ENCODE assay signal across 15 cellular contexts in the genomic region with DNA sequence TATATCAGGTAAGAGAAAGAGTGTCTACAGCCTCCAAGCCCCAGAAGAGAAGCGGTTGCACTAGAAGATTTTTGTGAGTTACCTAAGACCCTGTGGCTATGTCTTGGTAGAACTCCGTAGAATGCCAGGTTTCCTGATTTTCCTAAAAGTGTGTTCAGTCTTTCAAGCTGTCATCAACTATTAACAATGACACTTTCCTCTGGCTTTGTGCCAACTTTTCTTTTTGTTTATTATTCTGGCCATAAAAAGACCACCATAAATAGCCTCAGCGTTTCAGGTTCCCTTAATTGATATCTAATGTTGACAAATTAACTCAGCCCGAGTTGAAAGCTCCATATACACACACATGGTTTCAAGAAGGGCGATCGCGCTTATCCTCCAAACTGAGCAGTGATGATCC. TPM values are rescaled to one million over a fixed set of nuclear protein-coding genes. Genes with fewer than 3 reads are reported as not detected.
DNase-seq lines count a peak whose midpoint lies in the region; ATAC-seq and TF ChIP-seq lines count a peak whose summit lies in the region.
"Had no signal": no experiment of that assay in that cellular context is flagged by ENCODE, and none has a peak within 500 bp of the region (broad histone marks: within the 10 kb centered on the region; RNA-seq: fewer than 3 reads in every experiment).

No MANE protein-coding gene starts in this region.

- DNase-seq in GM23338 (ENCODE audit: low spot score) (no peak), NCI-H1694 (lab: John Stamatoyannopoulos, UW) (peak; percentile 30), breast epithelium (ENCODE audit: low spot score in 2 of 2) (no peak), nephron progenitor cell (no peak)
- DNase-seq in activated CD4-positive, alpha-beta T cell treated with anti-CD3 and anti-CD28 coated beads, Interleukin-2, amount 50 U/mL, for 4 hours, result no peak
- DNase-seq in activated CD8-positive, alpha-beta memory T cell treated with anti-CD3 and anti-CD28 coated beads for 24 hours, result no peak
- DNase-seq: activated CD8-positive, alpha-beta memory T cell treated with anti-CD3 and anti-CD28 coated beads, Interleukin-2, amount 10 ng/mL, durations not matched to agents 7 days and 5 days; activated naive CD4-positive, alpha-beta T cell treated with anti-CD3 and anti-CD28 coated beads, Interleukin-2, amount 50 U/mL, for 16 hours; KG1; WERI-Rb-1 had no signal

- H3K4me3 ChIP-seq in GM23338 (peak overlapping the region; percentile 80), breast epithelium (peak overlapping the region in 2 of 3 donors; percentile 54 to 65)

- no peaks in the 10 kb centered on the region for H3K9me2 ChIP-seq in GM23338 (ENCODE audit: insufficient read depth)

- H3K4me2 ChIP-seq in GM23338, result peak overlapping the region; percentile 96

- no peak for TF ChIP-seq POLR2A in breast epithelium (IDR thresholded peaks at IDR 0.05)

- H3K4me1 ChIP-seq in GM23338 (ENCODE audit: insufficient read depth) (peaks cover 13% of the 10 kb centered on the region; the same call in 1 of the 2 replicates), breast epithelium (no peaks in the 10 kb centered on the region)

- no peaks in the 10 kb centered on the region for H3K36me3 Mint-ChIP-seq in GM23338 (ENCODE audit: low read depth)
- peaks cover 7% of the 10 kb centered on the region for H3K36me3 Mint-ChIP-seq in nephron progenitor cell (ENCODE audit: low read depth)
- H3K36me3 Mint-ChIP-seq: activated CD8-positive, alpha-beta memory T cell treated with anti-CD3 and anti-CD28 coated beads, Interleukin-2, amount 10 ng/mL, durations not matched to agents 7 days and 5 days; stimulated activated memory B cell treated with anti-CD40 and anti-IgM and Interleukin-4, amounts not matched to agents 10 μg/mL and 1 μg/mL and 100 μg/mL, for 72 hours had no signal

- H3K9me3 ChIP-seq in breast epithelium, result peaks cover 3 to 4% of the 10 kb centered on the region in 2 donors

- H3K27me3 Mint-ChIP-seq in GM23338 (ENCODE audit: insufficient read depth, low read depth, poor library complexity) (peaks cover 11% of the 10 kb centered on the region), nephron progenitor cell (ENCODE audit: low read depth, poor library complexity) (peaks cover 49% of the 10 kb centered on the region)

- intact Hi-C loops in breast epithelium (cut with DNase I; ENCODE audit: low total_unique reads), result no loop called here

- H3K4me1 Mint-ChIP-seq in GM23338 (peaks cover 11% of the 10 kb centered on the region), nephron progenitor cell (peaks cover 7% of the 10 kb centered on the region)
- H3K4me1 Mint-ChIP-seq: activated CD8-positive, alpha-beta memory T cell treated with anti-CD3 and anti-CD28 coated beads, Interleukin-2, amount 10 ng/mL, durations not matched to agents 7 days and 5 days; central memory CD8-positive, alpha-beta T cell; stimulated activated memory B cell treated with anti-CD40 and anti-IgM and Interleukin-4, amounts not matched to agents 10 μg/mL and 1 μg/mL and 100 μg/mL, for 72 hours had no signal

- H3F3A ChIP-seq in GM23338 (replicated peaks; ENCODE audit: low read depth), result no peaks in the 10 kb centered on the region; the same call in 1 of the 2 replicates

- H3K4me3 Mint-ChIP-seq in GM23338 (peak overlapping the region; percentile 78), nephron progenitor cell (peak overlapping the region; percentile 78)
- H3K4me3 Mint-ChIP-seq: activated CD8-positive, alpha-beta memory T cell treated with anti-CD3 and anti-CD28 coated beads, Interleukin-2, amount 10 ng/mL, durations not matched to agents 7 days and 5 days; central memory CD8-positive, alpha-beta T cell; stimulated activated memory B cell treated with anti-CD40 and anti-IgM and Interleukin-4, amounts not matched to agents 10 μg/mL and 1 μg/mL and 100 μg/mL, for 72 hours had no signal

- ATAC-seq in GM23338 (no peak), HG03025 (IDR thresholded peaks at IDR 0.05; ENCODE audit: low FRiP score, unreplicated experiment) (no peak), HG03457 (IDR thresholded peaks at IDR 0.05; ENCODE audit: unreplicated experiment) (no peak)
- ATAC-seq: activated CD8-positive, alpha-beta memory T cell treated with anti-CD3 and anti-CD28 coated beads, Interleukin-2, amount 10 ng/mL, durations not matched to agents 7 days and 5 days; stimulated activated memory B cell treated with anti-CD40 and anti-IgM and Interleukin-4, amounts not matched to agents 10 μg/mL and 1 μg/mL and 100 μg/mL, for 72 hours had no signal

- TF ChIP-seq CTCF in GM23338 (conservative IDR thresholded peaks at IDR 0.05; ENCODE audit: low read depth in 2 of 2) (no peak), breast epithelium (IDR thresholded peaks at IDR 0.05) (no peak), nephron progenitor cell (IDR thresholded peaks at IDR 0.05) (no peak)

- H3K79me2 ChIP-seq in GM23338 (replicated peaks; ENCODE audit: insufficient read depth), result no peaks in the 10 kb centered on the region

- no peak overlapping the region for H3K27ac Mint-ChIP-seq in GM23338
- no peak overlapping the region for H3K27ac Mint-ChIP-seq in nephron progenitor cell
- H3K27ac Mint-ChIP-seq: activated CD8-positive, alpha-beta memory T cell treated with anti-CD3 and anti-CD28 coated beads, Interleukin-2, amount 10 ng/mL, durations not matched to agents 7 days and 5 days; stimulated activated memory B cell treated with anti-CD40 and anti-IgM and Interleukin-4, amounts not matched to agents 10 μg/mL and 1 μg/mL and 100 μg/mL, for 72 hours had no signal

- H4K20me1 ChIP-seq in GM23338 (replicated peaks; ENCODE audit: insufficient read depth), result no peaks in the 10 kb centered on the region; the same call in 1 of the 2 replicates

- H3K27ac ChIP-seq in GM23338 (ENCODE audit: low read depth) (no peak overlapping the region), breast epithelium (no peak overlapping the region)
- H3K27ac ChIP-seq: WERI-Rb-1 had no signal

- H3K36me3 ChIP-seq in GM23338 (ENCODE audit: insufficient read depth), result no peaks in the 10 kb centered on the region
- H3K36me3 ChIP-seq in breast epithelium, result no peaks in the 10 kb centered on the region
- H3K36me3 ChIP-seq: WERI-Rb-1 had no signal

- H3K9me3 Mint-ChIP-seq in GM23338 (no peaks in the 10 kb centered on the region), nephron progenitor cell (peaks cover 15% of the 10 kb centered on the region)

- H2AFZ ChIP-seq in GM23338, result peak overlapping the region; percentile 99

- peaks cover 22% of the 10 kb centered on the region for H3K27me3 ChIP-seq in GM23338 (ENCODE audit: insufficient read depth)
- H3K27me3 ChIP-seq in breast epithelium, result peaks cover 0 to 38% of the 10 kb centered on the region in 2 donors

TF ChIP-seq in GM23338, 12 proteins besides CTCF, POLR2A, EP300 and RAD21 (continues in another document):
- TF ChIP-seq POLR2AphosphoS5 (IDR thresholded peaks at IDR 0.05; ENCODE audit: low read depth), result no peak
- TF ChIP-seq EZH2phosphoT487 (IDR thresholded peaks at IDR 0.05; ENCODE audit: unreplicated experiment), result no peak
- TF ChIP-seq CREB1 (CRISPR knock-in tag; IDR thresholded peaks at IDR 0.05; ENCODE audit: low read depth), result no peak
- TF ChIP-seq ZNF114 (CRISPR knock-in tag; IDR thresholded peaks at IDR 0.05), result no peak
- no peak for TF ChIP-seq STAT1 (IDR thresholded peaks at IDR 0.05; ENCODE audit: unreplicated experiment)
- TF ChIP-seq, protein P1, sequence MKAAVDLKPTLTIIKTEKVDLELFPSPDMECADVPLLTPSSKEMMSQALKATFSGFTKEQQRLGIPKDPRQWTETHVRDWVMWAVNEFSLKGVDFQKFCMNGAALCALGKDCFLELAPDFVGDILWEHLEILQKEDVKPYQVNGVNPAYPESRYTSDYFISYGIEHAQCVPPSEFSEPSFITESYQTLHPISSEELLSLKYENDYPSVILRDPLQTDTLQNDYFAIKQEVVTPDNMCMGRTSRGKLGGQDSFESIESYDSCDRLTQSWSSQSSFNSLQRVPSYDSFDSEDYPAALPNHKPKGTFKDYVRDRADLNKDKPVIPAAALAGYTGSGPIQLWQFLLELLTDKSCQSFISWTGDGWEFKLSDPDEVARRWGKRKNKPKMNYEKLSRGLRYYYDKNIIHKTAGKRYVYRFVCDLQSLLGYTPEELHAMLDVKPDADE (IDR thresholded peaks at IDR 0.05), result no peak

RNA-seq across cellular contexts. Expression of gene PAK5, which starts 1.2 kb away (rescaled TPM):
- total RNA-seq in GM23338 (2014; rRNA removed; shearing (Covaris generic)), result 1.1 and 1.2 TPM in 2 replicates
- polyA plus RNA-seq in GM23338 (2016; fragmentation: Nextera tagmentation; extraction: Ambion mirVana), result 0.50 and 0.57 TPM in 2 replicates
- total RNA-seq in breast epithelium, result 1 to 10 TPM in 1 of 3 donors, under 1 TPM in 1, not detected in 1; 0.66 to 1.3 TPM
- total RNA-seq: activated CD8-positive, alpha-beta memory T cell treated with anti-CD3 and anti-CD28 coated beads, Interleukin-2, amount 10 ng/mL, durations not matched to agents 7 days and 5 days; epithelial cell of proximal tubule had no signal
